38 cellular contexts compared by ENCODE assay signal in the genomic region with DNA sequence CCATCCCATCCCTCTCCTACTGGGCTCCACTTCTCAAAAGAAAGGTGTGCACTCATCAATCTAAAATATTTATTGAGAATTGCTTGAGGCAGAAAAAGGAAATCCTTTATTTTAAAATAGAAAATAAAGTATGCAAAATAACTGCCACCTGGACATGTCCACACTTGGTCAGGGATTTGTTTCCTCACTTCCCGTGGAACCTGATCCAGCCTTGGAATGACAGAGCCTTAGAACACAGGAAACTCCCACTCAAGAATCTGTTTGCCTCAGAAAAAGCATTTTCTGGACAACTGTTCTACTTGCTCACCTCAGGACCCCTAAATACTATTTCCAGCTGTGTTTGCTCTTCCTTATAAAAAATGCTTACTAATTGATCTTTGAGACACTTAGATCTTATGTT. TPM values are rescaled to one million over a fixed set of nuclear protein-coding genes. Genes with fewer than 3 reads are reported as not detected.
"Had no signal": no experiment of that assay in that cellular context is flagged by ENCODE, and none has a peak within 500 bp of the region (broad histone marks: within the 10 kb centered on the region; RNA-seq: fewer than 3 reads in every experiment).

No MANE protein-coding gene starts in this region.

- H3K9me3 ChIP-seq: ascending aorta had no signal

- H3K4me3 Mint-ChIP-seq: activated B cell treated with CpG ODN at 0.5 μM for 24 hours; activated CD4-positive, alpha-beta memory T cell treated with anti-CD3 and anti-CD28 coated beads for 36 hours; activated CD4-positive, alpha-beta T cell treated with anti-CD3 and anti-CD28 coated beads, Interleukin-2, amount 10 ng/mL, durations not matched to agents 24 days and 14 days; activated CD8-positive, alpha-beta T cell treated with anti-CD3 and anti-CD28 coated beads for 36 hours; activated naive CD4-positive, alpha-beta T cell treated with anti-CD3 and anti-CD28 coated beads, Interleukin-2, amount 10 ng/mL, durations not matched to agents 7 days and 5 days; activated naive CD4-positive, alpha-beta T cell treated with anti-CD3 and anti-CD28 coated beads, Interleukin-2, amount 50 U/mL, for 24 hours; activated naive CD8-positive, alpha-beta T cell; activated naive CD8-positive, alpha-beta T cell treated with anti-CD3 and anti-CD28 coated beads, Interleukin-2, amount 10 ng/mL, durations not matched to agents 7 days and 5 days; activated naive CD8-positive, alpha-beta T cell treated with anti-CD3 and anti-CD28 coated beads, Interleukin-2, amount 50 U/mL, for 24 hours; activated T-cell treated with anti-CD3 and anti-CD28 coated beads, Interleukin-2, amount 50 U/mL, for 4 hours; brain; central memory CD8-positive, alpha-beta T cell; T-helper 1 cell treated with Interleukin-12 subunit alpha and Interleukin-12 subunit beta and Interleukin-4 antibody, amounts not matched to agents 30 μg/mL and 1 μg/mL, for 36 hours; T-helper 2 cell treated with Interferon-gamma antibody and Interleukin-4, amounts not matched to agents 5 μg/mL and 100 μg/mL, for 36 hours had no signal

- H3K27ac Mint-ChIP-seq: activated B cell treated with CpG ODN at 0.5 μM for 24 hours; activated CD4-positive, alpha-beta memory T cell treated with anti-CD3 and anti-CD28 coated beads for 36 hours; activated CD4-positive, alpha-beta T cell treated with anti-CD3 and anti-CD28 coated beads, Interleukin-2, amount 10 ng/mL, durations not matched to agents 24 days and 14 days; activated CD8-positive, alpha-beta T cell treated with anti-CD3 and anti-CD28 coated beads for 36 hours; activated naive CD4-positive, alpha-beta T cell treated with anti-CD3 and anti-CD28 coated beads, Interleukin-2, amount 10 ng/mL, durations not matched to agents 7 days and 5 days; activated naive CD4-positive, alpha-beta T cell treated with anti-CD3 and anti-CD28 coated beads, Interleukin-2, amount 50 U/mL, for 24 hours; activated naive CD8-positive, alpha-beta T cell; activated naive CD8-positive, alpha-beta T cell treated with anti-CD3 and anti-CD28 coated beads, Interleukin-2, amount 10 ng/mL, durations not matched to agents 7 days and 5 days; activated naive CD8-positive, alpha-beta T cell treated with anti-CD3 and anti-CD28 coated beads, Interleukin-2, amount 50 U/mL, for 24 hours; activated T-helper 2 cell treated with anti-CD3 and anti-CD28 coated beads, Interferon-gamma antibody, Interleukin-2, Interleukin-4, amounts not matched to agents 10 μg/mL and 5 μg/mL and 100 μg/mL, durations not matched to agents 14 hours and 24 hours and 36 hours; brain; T-helper 1 cell treated with Interleukin-12 subunit alpha and Interleukin-12 subunit beta and Interleukin-4 antibody, amounts not matched to agents 30 μg/mL and 1 μg/mL, for 36 hours; T-helper 2 cell treated with Interferon-gamma antibody and Interleukin-4, amounts not matched to agents 5 μg/mL and 100 μg/mL, for 36 hours had no signal

- H3K27ac ChIP-seq: ascending aorta, cardiac muscle cell, VCaP had no signal

- H3K4me1 ChIP-seq: ascending aorta had no signal

- H3K36me3 ChIP-seq: ascending aorta, cardiac muscle cell had no signal

- H3K4me3 ChIP-seq: ascending aorta, cardiac muscle cell had no signal

- H3K9me3 Mint-ChIP-seq: activated T-cell treated with anti-CD3 and anti-CD28 coated beads, Interleukin-2, amount 50 U/mL, for 4 hours had no signal

- ATAC-seq: activated CD8-positive, alpha-beta T cell treated with anti-CD3 and anti-CD28 coated beads for 36 hours; activated naive CD8-positive, alpha-beta T cell treated with anti-CD3 and anti-CD28 coated beads, Interleukin-2, amount 50 U/mL, for 24 hours; activated T-cell treated with anti-CD3 and anti-CD28 coated beads, Interleukin-2, amount 50 U/mL, for 4 hours had no signal

- DNase-seq: activated B cell treated with CpG ODN at 0.5 μM for 24 hours; activated CD4-positive, alpha-beta memory T cell treated with anti-CD3 and anti-CD28 coated beads for 36 hours; activated CD4-positive, alpha-beta T cell treated with anti-CD3 and anti-CD28 coated beads for 4 hours; activated CD4-positive, alpha-beta T cell treated with anti-CD3 and anti-CD28 coated beads, Interleukin-2, amount 10 ng/mL, durations not matched to agents 24 days and 14 days; activated CD4-positive, alpha-beta T cell treated with anti-CD3 and anti-CD28 coated beads, Interleukin-2, amount 50 U/mL, for 1 hour; activated CD4-positive, alpha-beta T cell treated with anti-CD3 and anti-CD28 coated beads, Interleukin-2, amount 50 U/mL, for 4 hours; activated CD4-positive, CD25-positive, alpha-beta regulatory T cell treated with anti-CD3 and anti-CD28 coated beads, Interleukin-2, amount 50 U/mL, for 72 hours; activated CD8-positive, alpha-beta memory T cell treated with anti-CD3 and anti-CD28 coated beads, Interleukin-2, amount 50 U/mL, for 4 hours; activated CD8-positive, alpha-beta T cell treated with anti-CD3 and anti-CD28 coated beads for 36 hours; activated effector memory CD4-positive, alpha-beta T cell treated with Interleukin-2 at 50 U/mL for 16 hours; activated gamma-delta T cell; activated naive CD4-positive, alpha-beta T cell treated with anti-CD3 and anti-CD28 coated beads, Interleukin-2, amount 10 ng/mL, durations not matched to agents 7 days and 5 days; activated naive CD4-positive, alpha-beta T cell treated with Interleukin-2 at 50 U/mL for 16 hours; activated naive CD8-positive, alpha-beta T cell treated with anti-CD3 and anti-CD28 coated beads, Interleukin-2, amount 10 ng/mL, durations not matched to agents 7 days and 5 days; activated naive CD8-positive, alpha-beta T cell treated with anti-CD3 and anti-CD28 coated beads, Interleukin-2, amount 50 U/mL, for 24 hours; activated T-cell treated with anti-CD3 and anti-CD28 coated beads for 4 hours; activated T-cell treated with anti-CD3 and anti-CD28 coated beads, Interleukin-2, amount 50 U/mL, for 1 hour; activated T-cell treated with anti-CD3 and anti-CD28 coated beads, Interleukin-2, amount 50 U/mL, for 4 hours; amygdala; anterior cingulate cortex; caudate nucleus; SW 1271; T-helper 1 cell; T-helper 2 cell; T-helper 9 cell had no signal

- H3K36me3 Mint-ChIP-seq: activated naive CD4-positive, alpha-beta T cell treated with anti-CD3 and anti-CD28 coated beads, Interleukin-2, amount 10 ng/mL, durations not matched to agents 7 days and 5 days; activated naive CD4-positive, alpha-beta T cell treated with anti-CD3 and anti-CD28 coated beads, Interleukin-2, amount 50 U/mL, for 24 hours; activated naive CD8-positive, alpha-beta T cell; activated naive CD8-positive, alpha-beta T cell treated with anti-CD3 and anti-CD28 coated beads, Interleukin-2, amount 10 ng/mL, durations not matched to agents 7 days and 5 days; brain had no signal

- H3K27me3 ChIP-seq: ascending aorta, cardiac muscle cell had no signal

- H3K4me1 Mint-ChIP-seq: activated B cell treated with CpG ODN at 0.5 μM for 24 hours; activated CD4-positive, alpha-beta T cell treated with anti-CD3 and anti-CD28 coated beads, Interleukin-2, amount 10 ng/mL, durations not matched to agents 24 days and 14 days; activated naive CD4-positive, alpha-beta T cell treated with anti-CD3 and anti-CD28 coated beads, Interleukin-2, amount 10 ng/mL, durations not matched to agents 7 days and 5 days; activated naive CD4-positive, alpha-beta T cell treated with anti-CD3 and anti-CD28 coated beads, Interleukin-2, amount 50 U/mL, for 24 hours; activated naive CD8-positive, alpha-beta T cell treated with anti-CD3 and anti-CD28 coated beads, Interleukin-2, amount 10 ng/mL, durations not matched to agents 7 days and 5 days; activated naive CD8-positive, alpha-beta T cell treated with anti-CD3 and anti-CD28 coated beads, Interleukin-2, amount 50 U/mL, for 24 hours; brain; central memory CD8-positive, alpha-beta T cell had no signal

- H3K27me3 Mint-ChIP-seq: activated B cell treated with CpG ODN at 0.5 μM for 24 hours; activated CD4-positive, alpha-beta memory T cell treated with anti-CD3 and anti-CD28 coated beads for 36 hours; activated CD4-positive, alpha-beta T cell treated with anti-CD3 and anti-CD28 coated beads, Interleukin-2, amount 10 ng/mL, durations not matched to agents 24 days and 14 days; activated naive CD8-positive, alpha-beta T cell; activated naive CD8-positive, alpha-beta T cell treated with anti-CD3 and anti-CD28 coated beads, Interleukin-2, amount 50 U/mL, for 24 hours had no signal

- FAIRE-seq: TTC549 had no signal

RNA-seq across cellular contexts. Expression of gene AKR1C8, which starts 29.0 kb away (rescaled TPM):
- total RNA-seq: activated B cell treated with CpG ODN at 0.5 μM for 24 hours; activated CD4-positive, alpha-beta T cell treated with anti-CD3 and anti-CD28 coated beads, Interleukin-2, amount 10 ng/mL, durations not matched to agents 24 days and 14 days; activated CD8-positive, alpha-beta memory T cell treated with anti-CD3 and anti-CD28 coated beads for 36 hours; activated CD8-positive, alpha-beta T cell treated with anti-CD3 and anti-CD28 coated beads for 36 hours; activated T-cell treated with anti-CD3 and anti-CD28 coated beads, Interleukin-2, amount 50 U/mL, for 4 hours; activated T-helper 2 cell treated with anti-CD3 and anti-CD28 coated beads, Interferon-gamma antibody, Interleukin-2, Interleukin-4, amounts not matched to agents 10 μg/mL and 5 μg/mL and 100 μg/mL, durations not matched to agents 14 hours and 24 hours and 36 hours; ascending aorta; cardiac muscle cell had no signal
- polyA plus RNA-seq: cardiac muscle cell had no signal

RNA-seq across cellular contexts. Expression of gene AKR1C4, which starts 40.7 kb away (rescaled TPM):
- total RNA-seq: activated B cell treated with CpG ODN at 0.5 μM for 24 hours; activated CD4-positive, alpha-beta memory T cell treated with anti-CD3 and anti-CD28 coated beads for 36 hours; activated CD4-positive, alpha-beta T cell treated with anti-CD3 and anti-CD28 coated beads, Interleukin-2, amount 10 ng/mL, durations not matched to agents 24 days and 14 days; activated CD8-positive, alpha-beta memory T cell treated with anti-CD3 and anti-CD28 coated beads for 36 hours; activated CD8-positive, alpha-beta T cell treated with anti-CD3 and anti-CD28 coated beads for 36 hours; activated naive CD8-positive, alpha-beta T cell treated with anti-CD3 and anti-CD28 coated beads, Interleukin-2, amount 10 ng/mL, durations not matched to agents 7 days and 5 days; activated T-helper 2 cell treated with anti-CD3 and anti-CD28 coated beads, Interferon-gamma antibody, Interleukin-2, Interleukin-4, amounts not matched to agents 10 μg/mL and 5 μg/mL and 100 μg/mL, durations not matched to agents 14 hours and 24 hours and 36 hours; ascending aorta; cardiac muscle cell had no signal
- polyA plus RNA-seq: adipose tissue, cardiac muscle cell had no signal
